1 cellular context compared by ENCODE assay signal in the genomic region with DNA sequence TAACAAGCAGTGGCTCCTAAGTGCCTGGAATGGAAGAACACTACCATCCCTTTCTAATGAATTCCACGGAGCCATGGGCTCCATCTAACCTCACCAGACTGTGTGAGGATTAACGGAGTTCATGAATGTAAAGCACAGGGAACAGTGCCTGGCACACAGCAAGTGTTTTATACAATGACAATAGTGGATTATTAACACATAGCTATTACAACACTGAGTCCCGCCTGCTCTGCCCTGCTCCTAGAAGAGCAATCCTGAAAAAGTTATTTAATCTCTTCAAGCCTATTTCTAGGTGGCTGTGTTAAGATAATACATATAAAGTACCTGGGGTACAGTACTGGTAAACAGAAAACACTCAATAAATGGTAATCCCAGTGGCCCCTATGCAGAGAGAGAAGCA.
TF ChIP-seq lines count a peak whose summit lies in the region.

No MANE protein-coding gene starts in this region.

TF ChIP-seq in IMR-90, 13 proteins besides CTCF, POLR2A, EP300 and RAD21 (continued from another document):
- no peak for TF ChIP-seq CEBPB (IDR thresholded peaks at IDR 0.05; ENCODE audit: low read depth, low read length)
- TF ChIP-seq RFX5 (IDR thresholded peaks at IDR 0.05; ENCODE audit: low read depth, low read length): no peak
- no peak for TF ChIP-seq NFE2L2 (IDR thresholded peaks at IDR 0.05; ENCODE audit: low read depth, low read length)
- TF ChIP-seq, protein P1, sequence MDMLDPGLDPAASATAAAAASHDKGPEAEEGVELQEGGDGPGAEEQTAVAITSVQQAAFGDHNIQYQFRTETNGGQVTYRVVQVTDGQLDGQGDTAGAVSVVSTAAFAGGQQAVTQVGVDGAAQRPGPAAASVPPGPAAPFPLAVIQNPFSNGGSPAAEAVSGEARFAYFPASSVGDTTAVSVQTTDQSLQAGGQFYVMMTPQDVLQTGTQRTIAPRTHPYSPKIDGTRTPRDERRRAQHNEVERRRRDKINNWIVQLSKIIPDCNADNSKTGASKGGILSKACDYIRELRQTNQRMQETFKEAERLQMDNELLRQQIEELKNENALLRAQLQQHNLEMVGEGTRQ (IDR thresholded peaks at IDR 0.05; ENCODE audit: low read depth, low read length): no peak
- no peak for TF ChIP-seq MAZ (IDR thresholded peaks at IDR 0.05; ENCODE audit: borderline replicate concordance, low read depth, low read length)
- TF ChIP-seq MAFK (IDR thresholded peaks at IDR 0.05; ENCODE audit: low read depth, low read length): no peak
